Comparison of ENCODE assay signal across 22 cellular contexts in the genomic region with DNA sequence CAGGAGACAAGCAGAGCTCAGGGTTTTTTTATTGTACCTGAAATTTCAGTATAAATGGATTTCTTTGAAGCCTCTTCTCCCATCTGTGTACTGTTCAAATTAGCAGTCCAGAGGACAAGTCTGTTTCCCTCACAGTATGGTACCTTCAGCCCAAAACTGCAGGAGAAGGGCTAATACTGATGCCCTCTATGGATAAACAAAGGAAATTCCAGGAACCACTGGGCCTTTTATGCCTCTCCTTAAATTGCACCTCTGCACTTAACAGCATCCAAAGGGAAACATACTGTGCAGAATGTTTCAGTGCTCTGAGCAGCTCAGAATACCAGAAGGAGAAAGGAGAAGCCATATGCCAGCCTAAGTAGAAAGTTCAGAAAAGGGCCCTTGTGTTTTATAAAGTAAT.
"Had no signal": no experiment of that assay in that cellular context is flagged by ENCODE, and none has a peak within 500 bp of the region (broad histone marks: within the 10 kb centered on the region; RNA-seq: fewer than 3 reads in every experiment).

No MANE protein-coding gene starts in this region.

- H3K4me3 ChIP-seq: lower lobe of right lung, psoas muscle, right lobe of liver, smooth muscle cell, suprapubic skin had no signal

- H3K4me1 ChIP-seq: lower lobe of right lung, psoas muscle, right lobe of liver, suprapubic skin had no signal

- H3K27me3 ChIP-seq: right lobe of liver had no signal

- H3K27ac ChIP-seq: epithelial cell of prostate, lower lobe of right lung, psoas muscle, right lobe of liver, suprapubic skin had no signal

- H3K4me1 Mint-ChIP-seq: activated naive CD8-positive, alpha-beta T cell treated with anti-CD3 and anti-CD28 coated beads, Interleukin-2, amount 50 U/mL, for 24 hours; activated T-helper 17 cell treated with anti-CD3 and anti-CD28 coated beads, Interleukin-2, amount 50 U/mL, for 72 hours had no signal

- H3K4me3 Mint-ChIP-seq: activated naive CD4-positive, alpha-beta T cell treated with anti-CD3 and anti-CD28 coated beads for 36 hours; activated naive CD8-positive, alpha-beta T cell treated with anti-CD3 and anti-CD28 coated beads, Interleukin-2, amount 50 U/mL, for 24 hours; activated T-helper 17 cell treated with anti-CD3 and anti-CD28 coated beads, Interleukin-2, amount 50 U/mL, for 72 hours; mesothelial cell of epicardium; nephron progenitor cell had no signal

- H3K36me3 Mint-ChIP-seq: mesothelial cell of epicardium had no signal

- H3K36me3 ChIP-seq: lower lobe of right lung, right lobe of liver, suprapubic skin had no signal

- DNase-seq: activated CD4-positive, alpha-beta T cell treated with anti-CD3 and anti-CD28 coated beads for 1 hour; activated CD4-positive, alpha-beta T cell treated with anti-CD3 and anti-CD28 coated beads, Interleukin-2, amount 50 U/mL, for 4 hours; activated naive CD4-positive, alpha-beta T cell treated with anti-CD3 and anti-CD28 coated beads for 36 hours; activated naive CD8-positive, alpha-beta T cell treated with anti-CD3 and anti-CD28 coated beads, Interleukin-2, amount 50 U/mL, for 24 hours; aorta; cerebellar nuclear complex; effector memory CD4-positive, alpha-beta T cell; foreskin melanocyte; head of caudate nucleus; lower lobe of right lung; nephron progenitor cell; psoas muscle; right lobe of liver; stimulated activated CD4-positive, alpha-beta T cell treated with anti-CD3 and anti-CD28 coated beads, Interleukin-4, amount 100 ng/mL, for 4 hours; stimulated activated naive CD8-positive, alpha-beta T cell treated with anti-CD3 and anti-CD28 coated beads, Interleukin-15, Interleukin-2, amounts not matched to agents 100 U/mL and 50 U/mL, for 24 hours; T1000; trophoblast cell had no signal

- H3K9me3 ChIP-seq: lower lobe of right lung, psoas muscle, right lobe of liver, suprapubic skin had no signal

- H3K9me3 Mint-ChIP-seq: activated naive CD4-positive, alpha-beta T cell treated with anti-CD3 and anti-CD28 coated beads for 36 hours; activated naive CD8-positive, alpha-beta T cell treated with anti-CD3 and anti-CD28 coated beads, Interleukin-2, amount 50 U/mL, for 24 hours; activated T-helper 17 cell treated with anti-CD3 and anti-CD28 coated beads, Interleukin-2, amount 50 U/mL, for 72 hours; mesothelial cell of epicardium; nephron progenitor cell had no signal

- H3K27ac Mint-ChIP-seq: activated naive CD4-positive, alpha-beta T cell treated with anti-CD3 and anti-CD28 coated beads for 36 hours; activated naive CD8-positive, alpha-beta T cell treated with anti-CD3 and anti-CD28 coated beads, Interleukin-2, amount 50 U/mL, for 24 hours; activated T-helper 17 cell treated with anti-CD3 and anti-CD28 coated beads, Interleukin-2, amount 50 U/mL, for 72 hours; nephron progenitor cell had no signal
